ENCODE assay signal across 1 cellular context in the genomic region with DNA sequence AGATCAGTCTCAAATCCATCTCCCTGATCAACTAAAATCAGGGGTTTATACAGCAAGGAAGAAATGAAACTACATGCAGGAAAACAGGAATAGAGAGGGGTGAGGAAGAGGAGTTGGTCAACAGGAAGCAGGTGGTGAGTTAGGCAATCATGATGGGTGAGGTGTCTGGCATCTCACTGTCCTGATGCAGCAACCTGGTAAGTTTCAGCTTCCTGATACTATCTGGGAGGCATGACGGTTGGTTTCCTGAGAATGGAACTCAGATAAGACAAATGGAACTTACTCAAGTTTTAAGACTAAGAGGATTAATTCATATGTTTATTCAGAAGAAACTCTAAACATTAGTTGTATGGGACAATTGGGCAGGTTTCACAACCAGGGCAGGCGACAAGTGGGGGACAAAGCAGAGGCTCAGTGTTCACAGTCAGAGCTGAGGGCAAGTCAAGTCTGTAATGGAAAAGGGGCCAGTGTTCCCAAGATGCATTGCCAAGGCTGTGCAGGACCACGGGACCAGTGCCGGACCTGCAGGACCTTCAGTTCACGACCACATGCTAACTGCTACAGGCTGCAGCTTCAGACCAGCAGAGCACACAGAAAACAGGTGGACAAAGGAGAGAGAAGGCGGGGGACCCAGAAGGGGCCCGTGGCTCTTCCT.
A peak's percentile ranks its signal among the peaks of the same experiment; 100 is the strongest.
TF ChIP-seq lines count a peak whose summit lies in the region.

No MANE protein-coding gene starts in this region.

TF ChIP-seq in HepG2, 621 proteins besides CTCF, POLR2A, EP300 and RAD21 (continued from another document):
- TF ChIP-seq, protein P1, sequence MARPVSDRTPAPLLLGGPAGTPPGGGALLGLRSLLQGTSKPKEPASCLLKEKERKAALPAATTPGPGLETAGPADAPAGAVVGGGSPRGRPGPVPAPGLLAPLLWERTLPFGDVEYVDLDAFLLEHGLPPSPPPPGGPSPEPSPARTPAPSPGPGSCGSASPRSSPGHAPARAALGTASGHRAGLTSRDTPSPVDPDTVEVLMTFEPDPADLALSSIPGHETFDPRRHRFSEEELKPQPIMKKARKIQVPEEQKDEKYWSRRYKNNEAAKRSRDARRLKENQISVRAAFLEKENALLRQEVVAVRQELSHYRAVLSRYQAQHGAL (CRISPR knock-in tag; IDR thresholded peaks at IDR 0.05; ENCODE audit: not compliant biosample characterization) = no peak
- TF ChIP-seq SP2 (CRISPR knock-in tag; IDR thresholded peaks at IDR 0.05) = no peak
- TF ChIP-seq NR2C2 (CRISPR knock-in tag; IDR thresholded peaks at IDR 0.05; ENCODE audit: borderline replicate concordance) = no peak
- no peak for TF ChIP-seq SOX6 (IDR thresholded peaks at IDR 0.05)
- TF ChIP-seq SOX6 (CRISPR knock-in tag; IDR thresholded peaks at IDR 0.05) = no peak
- TF ChIP-seq SMARCE1 (IDR thresholded peaks at IDR 0.05; ENCODE audit: borderline replicate concordance) = no peak
- TF ChIP-seq ZNF207 (IDR thresholded peaks at IDR 0.05; ENCODE audit: borderline replicate concordance) = no peak
- no peak for TF ChIP-seq SALL2 (CRISPR knock-in tag; IDR thresholded peaks at IDR 0.05)
- no peak for TF ChIP-seq HOXA5 (CRISPR knock-in tag; IDR thresholded peaks at IDR 0.05)
- no peak for TF ChIP-seq ZNF264 (CRISPR knock-in tag; IDR thresholded peaks at IDR 0.05)
- TF ChIP-seq LCORL (IDR thresholded peaks at IDR 0.05) = no peak
- TF ChIP-seq LCORL (CRISPR knock-in tag; IDR thresholded peaks at IDR 0.05) = peak; percentile 47; the same call in 1 of the 2 replicates
- TF ChIP-seq, protein P2, sequence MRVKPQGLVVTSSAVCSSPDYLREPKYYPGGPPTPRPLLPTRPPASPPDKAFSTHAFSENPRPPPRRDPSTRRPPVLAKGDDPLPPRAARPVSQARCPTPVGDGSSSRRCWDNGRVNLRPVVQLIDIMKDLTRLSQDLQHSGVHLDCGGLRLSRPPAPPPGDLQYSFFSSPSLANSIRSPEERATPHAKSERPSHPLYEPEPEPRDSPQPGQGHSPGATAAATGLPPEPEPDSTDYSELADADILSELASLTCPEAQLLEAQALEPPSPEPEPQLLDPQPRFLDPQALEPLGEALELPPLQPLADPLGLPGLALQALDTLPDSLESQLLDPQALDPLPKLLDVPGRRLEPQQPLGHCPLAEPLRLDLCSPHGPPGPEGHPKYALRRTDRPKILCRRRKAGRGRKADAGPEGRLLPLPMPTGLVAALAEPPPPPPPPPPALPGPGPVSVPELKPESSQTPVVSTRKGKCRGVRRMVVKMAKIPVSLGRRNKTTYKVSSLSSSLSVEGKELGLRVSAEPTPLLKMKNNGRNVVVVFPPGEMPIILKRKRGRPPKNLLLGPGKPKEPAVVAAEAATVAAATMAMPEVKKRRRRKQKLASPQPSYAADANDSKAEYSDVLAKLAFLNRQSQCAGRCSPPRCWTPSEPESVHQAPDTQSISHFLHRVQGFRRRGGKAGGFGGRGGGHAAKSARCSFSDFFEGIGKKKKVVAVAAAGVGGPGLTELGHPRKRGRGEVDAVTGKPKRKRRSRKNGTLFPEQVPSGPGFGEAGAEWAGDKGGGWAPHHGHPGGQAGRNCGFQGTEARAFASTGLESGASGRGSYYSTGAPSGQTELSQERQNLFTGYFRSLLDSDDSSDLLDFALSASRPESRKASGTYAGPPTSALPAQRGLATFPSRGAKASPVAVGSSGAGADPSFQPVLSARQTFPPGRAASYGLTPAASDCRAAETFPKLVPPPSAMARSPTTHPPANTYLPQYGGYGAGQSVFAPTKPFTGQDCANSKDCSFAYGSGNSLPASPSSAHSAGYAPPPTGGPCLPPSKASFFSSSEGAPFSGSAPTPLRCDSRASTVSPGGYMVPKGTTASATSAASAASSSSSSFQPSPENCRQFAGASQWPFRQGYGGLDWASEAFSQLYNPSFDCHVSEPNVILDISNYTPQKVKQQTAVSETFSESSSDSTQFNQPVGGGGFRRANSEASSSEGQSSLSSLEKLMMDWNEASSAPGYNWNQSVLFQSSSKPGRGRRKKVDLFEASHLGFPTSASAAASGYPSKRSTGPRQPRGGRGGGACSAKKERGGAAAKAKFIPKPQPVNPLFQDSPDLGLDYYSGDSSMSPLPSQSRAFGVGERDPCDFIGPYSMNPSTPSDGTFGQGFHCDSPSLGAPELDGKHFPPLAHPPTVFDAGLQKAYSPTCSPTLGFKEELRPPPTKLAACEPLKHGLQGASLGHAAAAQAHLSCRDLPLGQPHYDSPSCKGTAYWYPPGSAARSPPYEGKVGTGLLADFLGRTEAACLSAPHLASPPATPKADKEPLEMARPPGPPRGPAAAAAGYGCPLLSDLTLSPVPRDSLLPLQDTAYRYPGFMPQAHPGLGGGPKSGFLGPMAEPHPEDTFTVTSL (CRISPR knock-in tag; IDR thresholded peaks at IDR 0.05; ENCODE audit: borderline replicate concordance) = no peak
- TF ChIP-seq HES4 (CRISPR knock-in tag; IDR thresholded peaks at IDR 0.05; ENCODE audit: borderline replicate concordance) = no peak
- peak; percentile 7; the same call in 1 of the 2 replicates for TF ChIP-seq ERF (CRISPR knock-in tag; IDR thresholded peaks at IDR 0.05)
- TF ChIP-seq NFIB (CRISPR knock-in tag; IDR thresholded peaks at IDR 0.05; ENCODE audit: borderline replicate concordance) = 0 out of 2 replicates have a peak, but pooled peaks have one; percentile 15
- no peak for TF ChIP-seq TCF7L2 (IDR thresholded peaks at IDR 0.05; ENCODE audit: low read depth, low read length)
